ENCODE assay signal across 11 cellular contexts in genomic region chr22:32083000-32083399, GRCh38. TPM values are rescaled to one million over a fixed set of nuclear protein-coding genes. Genes with fewer than 3 reads are reported as not detected.
"Had no signal": no experiment of that assay in that cellular context is flagged by ENCODE, and none has a peak within 500 bp of the region (broad histone marks: within the 10 kb centered on the region; RNA-seq: fewer than 3 reads in every experiment).

No MANE protein-coding gene starts in this region.

- H3K4me2 ChIP-seq: GM23338 had no signal

- H3K4me3 ChIP-seq: GM23338, HAP-1 had no signal

- H3K36me3 ChIP-seq: HAP-1 had no signal

- H3K9me3 ChIP-seq: HAP-1 had no signal

- FAIRE-seq: HepG2 had no signal

- H2AFZ ChIP-seq: GM23338 had no signal

- H3K4me1 ChIP-seq: HAP-1 had no signal

- DNase-seq: H7, HFFc6, KBM-7 had no signal

- H3K9me3 Mint-ChIP-seq: GM23338, HFFc6, IgD-negative memory B cell had no signal

- H3K27ac Mint-ChIP-seq: GM23338, HFFc6, IgD-negative memory B cell had no signal

- H3K27ac ChIP-seq: HL-60 had no signal

- H3K4me3 Mint-ChIP-seq: GM23338, HFFc6, IgD-negative memory B cell had no signal

- ATAC-seq: GM23338, HCT116, HepG2 had no signal

RNA-seq across cellular contexts. Expression of gene SLC5A1, which starts 39.9 kb away (rescaled TPM):
- total RNA-seq: H4, H7, HepG2, HFFc6, HT1080 had no signal
- polyA plus RNA-seq: GM23338, HepG2, IgD-negative memory B cell had no signal
